8 cellular contexts compared by ENCODE assay signal in the genomic region with DNA sequence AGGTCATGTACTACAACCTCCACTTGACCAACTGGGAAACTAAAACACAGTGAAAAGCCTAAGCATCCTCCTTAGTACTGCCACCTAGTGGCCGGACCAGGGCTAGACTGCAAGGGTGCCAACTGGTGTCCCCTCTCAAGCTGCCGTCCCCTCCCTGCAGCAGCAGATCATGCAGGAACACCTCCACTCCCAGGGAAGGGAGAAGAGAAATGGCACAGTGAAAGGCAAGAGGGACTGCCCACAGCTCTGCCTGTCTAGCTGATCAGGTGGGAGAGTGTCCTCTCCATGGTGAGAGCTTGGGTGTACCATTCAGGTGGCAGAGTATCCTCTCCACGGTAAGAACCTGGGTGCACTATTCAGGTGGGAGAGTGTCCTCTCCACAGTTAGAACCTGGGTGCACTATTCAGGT.
DNase-seq lines count a peak whose midpoint lies in the region; ATAC-seq lines count a peak whose summit lies in the region.

No MANE protein-coding gene starts in this region.

- no peak for ATAC-seq in HG02973 (IDR thresholded peaks at IDR 0.05; ENCODE audit: unreplicated experiment)

- peak; percentile 30 for DNase-seq in NOMO-1 treated with DMSO at 0.1 percent for 48 hours (lab: John Stamatoyannopoulos, UW; ENCODE audit: unreplicated experiment)
- DNase-seq in NOMO-1 treated with dmso at 0.1 percent for 144 hours (lab: John Stamatoyannopoulos, UW; ENCODE audit: unreplicated experiment): no peak
- DNase-seq in HPDE6-E6E7 (ENCODE audit: extremely low spot score): peak; percentile 20
- peak; percentile 12 to 47 for DNase-seq in SW 1271 (lab: John Stamatoyannopoulos, UW)
- DNase-seq in activated naive CD8-positive, alpha-beta T cell treated with anti-CD3 and anti-CD28 coated beads, Interleukin-2, amount 50 U/mL, for 16 hours (ENCODE audit: low read depth, low spot score): peak; percentile 42
- peak; percentile 83 for DNase-seq in iPS-NIHi11 (ENCODE audit: low spot score)
- DNase-seq in stimulated activated CD4-positive, alpha-beta T cell treated with anti-CD3 and anti-CD28 coated beads, Interleukin-2, amount 100 ng/mL, for 4 hours (ENCODE audit: low read depth): peak; percentile 52
